Comparison of ENCODE assay signal across 26 cellular contexts in genomic region chr4:104457308-104457981, GRCh38. TPM values are rescaled to one million over a fixed set of nuclear protein-coding genes. Genes with fewer than 3 reads are reported as not detected.
A peak's percentile ranks its signal among the peaks of the same experiment; 100 is the strongest.
DNase-seq lines count a peak whose midpoint lies in the region; ATAC-seq, FAIRE-seq and TF ChIP-seq lines count a peak whose summit lies in the region.
"Had no signal": no experiment of that assay in that cellular context is flagged by ENCODE, and none has a peak within 500 bp of the region (broad histone marks: within the 10 kb centered on the region; RNA-seq: fewer than 3 reads in every experiment).

No MANE protein-coding gene starts in this region.

- TF ChIP-seq CTCF in heart left ventricle (IDR thresholded peaks at IDR 0.05) = no peak

- DNase-seq in NCI-H1092 treated with DMSO at 0.1 percent for 48 hours (lab: John Stamatoyannopoulos, UW) (no peak), SKM-1 (lab: John Stamatoyannopoulos, UW; ENCODE audit: unreplicated experiment) (no peak), heart left ventricle (no peak)
- DNase-seq: activated CD4-positive, alpha-beta T cell treated with anti-CD3 and anti-CD28 coated beads for 1 hour; activated CD8-positive, alpha-beta T cell treated with anti-CD3 and anti-CD28 coated beads for 36 hours; activated effector memory CD4-positive, alpha-beta T cell treated with anti-CD3 and anti-CD28 coated beads, Interleukin-2, amount 50 U/mL, for 16 hours; activated naive CD8-positive, alpha-beta T cell treated with anti-CD3 and anti-CD28 coated beads, Interleukin-2, amount 50 U/mL, for 24 hours; cerebellar nuclear complex; glutamatergic neuron; kidney glomerular epithelial cell; mucosa of descending colon; NCI-H1105 treated with DMSO at 0.1 percent for 48 hours; NCI-H446; pancreas; SHP77 treated with DMSO at 0.1 percent for 48 hours; upper lobe of left lung had no signal

- FAIRE-seq in islet of Langerhans (lab: Jason Lieb, UNC) = peak; percentile 83
- FAIRE-seq: HepG2, pancreas had no signal

- no peaks in the 10 kb centered on the region for H3K27me3 ChIP-seq in heart left ventricle
- H3K27me3 ChIP-seq: pancreas, upper lobe of left lung had no signal

- intact Hi-C loops in heart left ventricle (cut with DNase I) = no loop called here

- H3K4me3 ChIP-seq in heart left ventricle = no peak overlapping the region
- H3K4me3 ChIP-seq: GM23338, lung, mucosa of descending colon, pancreas, smooth muscle cell, upper lobe of left lung had no signal

- H3K9me3 ChIP-seq in heart left ventricle = no peaks in the 10 kb centered on the region
- H3K9me3 ChIP-seq: mucosa of descending colon, pancreas, upper lobe of left lung had no signal

- no peak for TF ChIP-seq POLR2A in heart left ventricle (IDR thresholded peaks at IDR 0.05)

- no peaks in the 10 kb centered on the region for H3K4me1 ChIP-seq in heart left ventricle
- H3K4me1 ChIP-seq: pancreas, upper lobe of left lung had no signal

- H3K36me3 ChIP-seq in heart left ventricle = no peaks in the 10 kb centered on the region
- H3K36me3 ChIP-seq: pancreas, upper lobe of left lung had no signal

- 43 to 70% (median 55%) methylated on average over 2 of the region's 2 CpGs for WGBS in heart left ventricle, 4 donors

- ATAC-seq in GM19395 (IDR thresholded peaks at IDR 0.05; ENCODE audit: unreplicated experiment) (peak; percentile 78), HG02571 (IDR thresholded peaks at IDR 0.05; ENCODE audit: unreplicated experiment) (peak; percentile 79), HG03135 (IDR thresholded peaks at IDR 0.05; ENCODE audit: unreplicated experiment) (peak; percentile 57), heart left ventricle (no peak), HG03196 (IDR thresholded peaks at IDR 0.05; ENCODE audit: unreplicated experiment) (no peak)
- ATAC-seq: activated CD8-positive, alpha-beta T cell treated with anti-CD3 and anti-CD28 coated beads for 36 hours; activated naive CD8-positive, alpha-beta T cell treated with anti-CD3 and anti-CD28 coated beads, Interleukin-2, amount 50 U/mL, for 24 hours; GM23338; HepG2; mucosa of descending colon; pancreas had no signal

- H3K27ac ChIP-seq in heart left ventricle = no peak overlapping the region
- H3K27ac ChIP-seq: pancreas, upper lobe of left lung had no signal

RNA-seq across cellular contexts. Expression of gene CXXC4, which starts 37.2 kb away (rescaled TPM):
- 1 to 10 TPM; 1.9 to 7.3 (median 4.1) TPM for total RNA-seq in heart left ventricle
- 1 to 10 TPM in 1 of 2 donors, under 1 TPM in 1; 0.58 to 1.2 TPM for polyA plus RNA-seq in heart left ventricle
- total RNA-seq: activated CD8-positive, alpha-beta T cell treated with anti-CD3 and anti-CD28 coated beads for 36 hours; HepG2 had no signal
- polyA plus RNA-seq: CD14-positive monocyte, HepG2 had no signal

Comparison
In these comparisons a context has a peak if more than half of its experiments do, and no peak if none do; other contexts are left out.
1. ATAC-seq: peak in GM19395 (single experiment), HG02571 (single experiment) and HG03135 (single experiment); none in heart left ventricle (0 of 4) and HG03196 (single experiment).